9 cellular contexts compared by ENCODE assay signal in the genomic region with DNA sequence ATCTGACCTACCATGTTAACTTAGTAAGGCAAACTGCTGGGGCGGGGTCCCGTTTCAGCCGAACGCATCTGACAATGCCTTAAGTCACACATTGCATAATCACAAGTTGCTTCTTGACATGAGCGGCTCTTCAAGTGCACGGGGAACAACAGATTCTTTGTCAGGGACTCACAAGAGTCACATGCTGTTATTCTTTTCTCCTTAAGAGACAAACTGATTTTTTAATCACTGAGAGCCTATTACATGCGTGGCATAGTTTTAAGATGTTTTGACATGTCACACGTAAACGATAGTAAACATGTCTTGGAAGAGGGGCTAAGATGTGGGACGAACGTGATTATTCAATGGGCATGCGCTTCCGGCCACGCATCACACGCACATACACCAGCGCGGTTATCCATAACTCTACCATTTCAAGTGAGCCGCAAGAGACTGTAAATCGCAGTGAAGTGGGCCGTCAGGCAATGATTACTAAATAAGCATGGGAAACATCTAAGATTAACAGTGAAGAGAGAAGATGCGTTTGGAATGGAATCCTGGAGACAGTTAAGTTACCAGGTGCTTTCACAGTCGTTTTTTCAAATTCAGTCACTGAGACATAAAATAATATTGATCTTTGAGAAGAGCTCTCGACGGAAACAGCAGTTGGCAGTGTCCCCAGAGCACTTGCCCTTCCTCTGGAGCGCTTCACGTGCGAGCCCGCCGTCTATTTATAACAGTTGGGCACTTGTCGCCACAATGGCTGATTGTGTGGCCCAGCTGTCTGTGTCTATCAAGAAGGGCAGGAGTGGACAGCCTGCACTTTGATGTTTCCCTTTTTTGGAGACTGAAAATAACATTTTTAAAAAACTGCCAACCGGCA.
DNase-seq lines count a peak whose midpoint lies in the region; ATAC-seq, FAIRE-seq and TF ChIP-seq lines count a peak whose summit lies in the region.
"Had no signal": no experiment of that assay in that cellular context is flagged by ENCODE, and none has a peak within 500 bp of the region (broad histone marks: within the 10 kb centered on the region; RNA-seq: fewer than 3 reads in every experiment).

No MANE protein-coding gene starts in this region.

- TF ChIP-seq POLR2A in GM12891 (IDR thresholded peaks at IDR 0.05; ENCODE audit: low read depth, low read length) = no peak

- peak; percentile 92 for ATAC-seq in left ventricle myocardium superior
- peak in 1 of 2 donors; percentile 59 for ATAC-seq in stimulated activated naive B cell treated with anti-CD40 and anti-IgM and Interleukin-4, amounts not matched to agents 10 μg/mL and 1 μg/mL and 100 μg/mL, for 72 hours (replicated peaks)

- intact Hi-C loops in left ventricle myocardium superior (cut with micrococcal nuclease) = no loop called here

- DNase-seq in AG09309 (ENCODE audit: low read depth) = peak; percentile 42
- DNase-seq in NCI-H1436 treated with DMSO at 0.1 percent for 48 hours (lab: John Stamatoyannopoulos, UW) = peak; percentile 71
- peak; percentile 86 for DNase-seq in left ventricle myocardium superior
- DNase-seq in stimulated activated naive B cell treated with anti-CD40 and anti-IgM and Interleukin-4, amounts not matched to agents 10 μg/mL and 1 μg/mL and 100 μg/mL, for 72 hours = no peak
- DNase-seq in ecto neural progenitor cell (ENCODE audit: low spot score) = no peak
- DNase-seq in GM12891 (ENCODE audit: insufficient read length, low spot score) = no peak
- DNase-seq in T-helper 9 cell = no peak

- no peaks in the 10 kb centered on the region for H3K36me3 Mint-ChIP-seq in stimulated activated naive B cell treated with anti-CD40 and anti-IgM and Interleukin-4, amounts not matched to agents 10 μg/mL and 1 μg/mL and 100 μg/mL, for 72 hours

- H3K27me3 Mint-ChIP-seq in stimulated activated naive B cell treated with anti-CD40 and anti-IgM and Interleukin-4, amounts not matched to agents 10 μg/mL and 1 μg/mL and 100 μg/mL, for 72 hours = peaks cover 0 to 5% of the 10 kb centered on the region in 2 donors

- no peak for FAIRE-seq in GM12891 (lab: Jason Lieb, UNC)
- FAIRE-seq: G401.6 had no signal

- peaks cover 7 to 11% of the 10 kb centered on the region in 2 donors for H3K4me1 Mint-ChIP-seq in stimulated activated naive B cell treated with anti-CD40 and anti-IgM and Interleukin-4, amounts not matched to agents 10 μg/mL and 1 μg/mL and 100 μg/mL, for 72 hours

- TF ChIP-seq CTCF in AG09309 (IDR thresholded peaks at IDR 0.05; ENCODE audit: control insufficient read depth, insufficient read depth, low read depth, low read length, missing control alignments) = no peak
- no peak for TF ChIP-seq CTCF in WI38 (IDR thresholded peaks at IDR 0.05; ENCODE audit: low read depth, low read length)

- H3K27ac Mint-ChIP-seq in stimulated activated naive B cell treated with anti-CD40 and anti-IgM and Interleukin-4, amounts not matched to agents 10 μg/mL and 1 μg/mL and 100 μg/mL, for 72 hours = peak overlapping the region; percentile 20

- no peaks in the 10 kb centered on the region for H3K9me3 Mint-ChIP-seq in stimulated activated naive B cell treated with anti-CD40 and anti-IgM and Interleukin-4, amounts not matched to agents 10 μg/mL and 1 μg/mL and 100 μg/mL, for 72 hours

- H3K4me3 ChIP-seq in AG09309 (ENCODE audit: control insufficient read depth, low read depth, low read length) = no peak overlapping the region; the same call in 1 of the 2 replicates
- peak overlapping the region; percentile 42 for H3K4me3 ChIP-seq in WI38 (ENCODE audit: low read depth, low read length)

- no peak overlapping the region for H3K4me3 Mint-ChIP-seq in stimulated activated naive B cell treated with anti-CD40 and anti-IgM and Interleukin-4, amounts not matched to agents 10 μg/mL and 1 μg/mL and 100 μg/mL, for 72 hours

TF ChIP-seq in GM12891, 5 proteins besides CTCF, POLR2A, EP300 and RAD21:
- TF ChIP-seq TAF1 (IDR thresholded peaks at IDR 0.05; ENCODE audit: low read depth, low read length) (no peak), SPI1 (IDR thresholded peaks at IDR 0.05; ENCODE audit: low read depth, low read length) (no peak), POU2F2 (IDR thresholded peaks at IDR 0.05; ENCODE audit: low read depth, low read length) (no peak), POLR2AphosphoS5 (IDR thresholded peaks at IDR 0.05; ENCODE audit: low read depth, low read length) (no peak), PAX5 (IDR thresholded peaks at IDR 0.05; ENCODE audit: insufficient read depth, low read length, severe bottlenecking) (no peak)

Comparison
In these comparisons a context has a peak if more than half of its experiments do, and no peak if none do; other contexts are left out.
1. DNase-seq: peak in AG09309 (single experiment), NCI-H1436 treated with DMSO at 0.1 percent for 48 hours (single experiment) and left ventricle myocardium superior (single experiment); none in stimulated activated naive B cell treated with anti-CD40 and anti-IgM and Interleukin-4, amounts not matched to agents 10 μg/mL and 1 μg/mL and 100 μg/mL, for 72 hours (single experiment), ecto neural progenitor cell (single experiment), GM12891 (single experiment) and T-helper 9 cell (single experiment).